15 cellular contexts compared by ENCODE assay signal in the genomic region with DNA sequence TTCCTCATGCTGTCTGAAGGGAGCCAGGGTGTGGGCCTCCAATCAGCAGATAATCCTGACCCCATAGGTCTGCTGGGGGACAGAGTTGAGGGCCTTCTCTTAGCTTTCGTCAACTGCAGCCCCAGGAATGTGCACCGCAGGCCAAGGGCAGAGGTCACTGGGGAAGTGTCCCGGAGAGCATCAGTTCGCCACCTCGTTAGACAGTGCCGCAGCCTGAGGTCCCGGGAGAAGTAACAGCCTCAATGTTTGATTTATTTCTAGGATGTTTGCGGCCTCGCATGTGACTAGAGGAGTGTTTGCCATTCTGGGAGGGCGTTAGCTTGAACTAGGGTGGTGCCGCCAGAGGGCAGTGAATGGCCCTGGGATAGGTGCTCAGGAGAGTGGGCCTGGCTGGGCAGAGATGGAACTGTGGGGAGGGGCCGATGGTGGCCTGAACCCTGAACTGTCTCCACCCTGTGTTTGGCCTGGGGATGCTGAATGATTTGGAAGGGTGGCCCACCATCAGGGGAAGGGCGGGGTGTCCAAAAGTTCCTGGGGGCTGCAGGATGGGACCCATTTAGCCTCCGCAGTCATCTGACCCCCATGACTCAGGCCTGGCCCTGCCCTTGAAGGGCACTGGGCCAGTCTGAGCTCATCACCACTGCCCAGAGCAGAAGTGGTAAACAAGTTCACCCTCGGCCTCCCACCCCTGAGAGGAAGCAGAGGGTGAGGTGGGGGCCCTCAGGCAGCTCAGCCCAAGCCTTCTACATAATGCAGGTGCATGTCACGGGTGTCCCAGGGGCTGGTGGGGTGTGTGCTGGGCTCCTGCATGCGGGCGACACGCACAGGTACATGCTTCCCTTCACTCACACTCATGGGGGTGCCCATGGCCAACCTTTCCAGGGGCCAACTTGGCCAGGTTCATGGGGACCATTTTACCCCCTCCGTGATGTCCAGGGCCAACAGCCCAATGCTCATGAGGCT. TPM values are rescaled to one million over a fixed set of nuclear protein-coding genes. Genes with fewer than 3 reads are reported as not detected.
DNase-seq lines count a peak whose midpoint lies in the region; ATAC-seq, FAIRE-seq and TF ChIP-seq lines count a peak whose summit lies in the region.
"Had no signal": no experiment of that assay in that cellular context is flagged by ENCODE, and none has a peak within 500 bp of the region (broad histone marks: within the 10 kb centered on the region; RNA-seq: fewer than 3 reads in every experiment).

No MANE protein-coding gene starts in this region.

- H3K4me2 ChIP-seq in HepG2 (ENCODE audit: low read depth, low read length): 0 out of 2 replicates have a peak overlapping the region, but pooled peaks have one; percentile 9

- no peaks in the 10 kb centered on the region for H4K20me1 ChIP-seq in HepG2 (ENCODE audit: insufficient read depth, low read length)

- H2AFZ ChIP-seq in HepG2 (ENCODE audit: low read length): no peak overlapping the region

- intact Hi-C loops in left ventricle myocardium inferior (cut with micrococcal nuclease) (loop anchor here (5.0 to 10.0 kb wide), 2 partner anchors 137 to 155 kb away; partner anchors contain the start of genes DLX3 and SLC35B1), HepG2 (cut with micrococcal nuclease; ENCODE audit: unreplicated experiment) (loop anchor here (1.0 to 10.0 kb wide), 3 partner anchors 138 to 295 kb away; no protein-coding TSS in a partner anchor)

- CTCF ChIA-PET in HepG2 (lab: Yijun Ruan, JAX; ENCODE audit: low intra/inter-chr PET ratio, low total read pairs): interaction anchor here (0.8 to 5.0 kb wide), 9 partner anchors 8 to 219 kb away, joined by 3 to 284 read pairs (median 5); partner anchors contain the start of gene DLX3

- in situ Hi-C loops in astrocyte of the spinal cord (cut with HindIII; ENCODE audit: low sequenced_read_pairs): no loop called here
- in situ Hi-C loops in HepG2 (cut with HindIII; ENCODE audit: extremely low pct_ligation_motif_present, low pct_unique_long_range_greater_than_20kb): loop anchor here (5.0 to 10.0 kb wide), 2 partner anchors 137 to 225 kb away; partner anchors contain the start of gene DLX3

- TF ChIP-seq EP300 in HepG2 (IDR thresholded peaks at IDR 0.05; ENCODE audit: low read depth in 2 of 2, low read length in 2 of 2): no peak
- TF ChIP-seq EP300 in HepG2 (CRISPR knock-in tag; IDR thresholded peaks at IDR 0.05; ENCODE audit: borderline replicate concordance): no peak

- no peak overlapping the region for H3K27ac ChIP-seq in cardiac muscle cell
- no peak overlapping the region for H3K27ac ChIP-seq in left ventricle myocardium inferior (replicated peaks)
- no peak overlapping the region for H3K27ac ChIP-seq in HepG2 (ENCODE audit: extremely low read length, insufficient read depth, low read length)
- H3K27ac ChIP-seq: SK-N-MC, vagina had no signal

- no peaks in the 10 kb centered on the region for H3K79me2 ChIP-seq in HepG2 (ENCODE audit: insufficient read depth, low read length)

- H3K4me3 ChIP-seq in cardiac muscle cell (no peak overlapping the region), left ventricle myocardium inferior (no peak overlapping the region), astrocyte of the spinal cord (ENCODE audit: low read depth, low read length) (no peak overlapping the region), HepG2 (replicated peaks in 1 of 3; ENCODE audit: insufficient read depth in 1 of 3, low read depth in 2 of 3, low read length in 3 of 3) (no peak overlapping the region)
- H3K4me3 ChIP-seq: SK-N-MC, vagina had no signal

- no peaks in the 10 kb centered on the region for H3K9me3 ChIP-seq in cardiac muscle cell (ENCODE audit: low read depth)
- no peaks in the 10 kb centered on the region for H3K9me3 ChIP-seq in left ventricle myocardium inferior (replicated peaks)
- H3K9me3 ChIP-seq in HepG2 (ENCODE audit: low read length): no peaks in the 10 kb centered on the region
- H3K9me3 ChIP-seq: vagina had no signal

- 22% methylated on average over 15 of the region's 20 CpGs for WGBS in HepG2 (ENCODE audit: low lambda C conversion rate)

- FAIRE-seq in HepG2 (lab: Jason Lieb, UNC) (peak; percentile 67), frontal cortex (lab: Jason Lieb, UNC) (no peak)
- FAIRE-seq: islet of Langerhans had no signal

- peaks cover 19% of the 10 kb centered on the region for H3K4me1 ChIP-seq in cardiac muscle cell (ENCODE audit: low read depth)
- peaks cover 7% of the 10 kb centered on the region for H3K4me1 ChIP-seq in left ventricle myocardium inferior
- peaks cover 44% of the 10 kb centered on the region for H3K4me1 ChIP-seq in HepG2 (ENCODE audit: insufficient read depth, low read length)

- POLR2A ChIA-PET in HepG2 (lab: Yijun Ruan, JAX): interaction anchor here (1.2 to 1.3 kb wide), 2 partner anchors 96 to 138 kb away, joined by 5 read pairs; partner anchors contain the start of gene FAM117A

- no peak overlapping the region for H3K9ac ChIP-seq in HepG2 (ENCODE audit: insufficient read depth, low read depth, low read length)

- H3K27me3 ChIP-seq in cardiac muscle cell (no peaks in the 10 kb centered on the region), left ventricle myocardium inferior (ENCODE audit: low read depth) (peaks cover 20% of the 10 kb centered on the region), HepG2 (ENCODE audit: control insufficient read depth in 1 of 2, insufficient read depth in 2 of 2, low read length in 2 of 2) (peaks cover 0 to 12% of the 10 kb centered on the region in 2 experiments; a peak in 1 of 5 replicates)
- H3K27me3 ChIP-seq: vagina had no signal

- no peak for DNase-seq in cardiac muscle cell (ENCODE audit: low read depth in 1 of 2, low spot score in 1 of 2)
- DNase-seq in left ventricle myocardium inferior: no peak
- no peak for DNase-seq in astrocyte of the spinal cord (ENCODE audit: low read depth, low spot score)
- peak; percentile 70 for DNase-seq in HepG2 (ENCODE audit: low spot score)
- DNase-seq in NCI-H2171 (lab: John Stamatoyannopoulos, UW): no peak
- DNase-seq in frontal cortex (ENCODE audit: low spot score in 2 of 2): no peak
- no peak for DNase-seq in activated CD4-positive, alpha-beta T cell treated with anti-CD3 and anti-CD28 coated beads, Interleukin-2, amount 50 U/mL, for 4 hours
- DNase-seq in NK-92 treated with Interleukin-12 subunit alpha and Interleukin-12 subunit beta, amount 100 ng/mL, for 24 hours (lab: John Stamatoyannopoulos, UW): no peak

- no TSS peak for BruUV-seq in HepG2 (replicated peaks; lab: Mats Ljungman, UMichigan)

- H3K36me3 ChIP-seq in cardiac muscle cell (no peaks in the 10 kb centered on the region), left ventricle myocardium inferior (no peaks in the 10 kb centered on the region), HepG2 (replicated peaks in 1 of 2; ENCODE audit: control insufficient read depth in 1 of 2, insufficient read depth in 2 of 2, low read length in 2 of 2) (no peaks in the 10 kb centered on the region)
- H3K36me3 ChIP-seq: vagina had no signal

- no peak for TF ChIP-seq POLR2A in HepG2 (IDR thresholded peaks at IDR 0.05; ENCODE audit: insufficient read depth in 1 of 2, low read depth in 2 of 2, low read length in 2 of 2)

- peak; percentile 75 for ATAC-seq in HepG2

- TF ChIP-seq CTCF in cardiac muscle cell (IDR thresholded peaks at IDR 0.05; ENCODE audit: low read depth, low read length) (peak; percentile 8), left ventricle myocardium inferior (IDR thresholded peaks at IDR 0.05; ENCODE audit: borderline replicate concordance) (no peak), astrocyte of the spinal cord (IDR thresholded peaks at IDR 0.05; ENCODE audit: low read depth, low read length) (peak; percentile 1), HepG2 (CRISPR knock-in tag; IDR thresholded peaks at IDR 0.05) (peak; percentile 77)

- peak; percentile 32; the same call in 1 of the 2 replicates for TF ChIP-seq RAD21 in HepG2 (CRISPR knock-in tag; IDR thresholded peaks at IDR 0.05)

TF ChIP-seq in HepG2, 621 proteins besides CTCF, POLR2A, EP300 and RAD21 (continues in another document):
- TF ChIP-seq, protein P1, sequence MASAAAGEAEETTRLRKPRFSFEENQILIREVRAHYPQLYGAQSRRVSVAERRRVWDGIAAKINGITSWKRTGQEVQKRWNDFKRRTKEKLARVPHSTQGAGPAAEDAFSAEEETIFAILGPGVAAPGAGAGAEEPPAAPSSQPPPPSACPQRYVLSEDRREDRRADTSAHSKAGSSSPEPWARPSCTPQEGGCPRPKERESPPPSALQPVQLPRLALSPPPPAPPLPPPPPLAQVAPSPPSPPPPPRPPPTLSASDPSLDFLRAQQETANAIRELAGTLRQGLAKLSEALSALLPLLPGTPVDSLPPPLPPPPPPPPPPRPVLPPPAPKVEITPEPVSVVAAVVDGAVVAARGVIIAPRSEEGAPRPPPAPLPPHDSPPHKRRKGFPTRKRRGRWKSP (CRISPR knock-in tag; IDR thresholded peaks at IDR 0.05): 0 out of 2 replicates have a peak, but pooled peaks have one; percentile 44
- TF ChIP-seq YY1 (IDR thresholded peaks at IDR 0.05; ENCODE audit: insufficient read depth, insufficient replicate concordance, low read depth, low read length): peak; percentile 11

RNA-seq across cellular contexts. Expression of gene TAC4, which starts 12.4 kb away (rescaled TPM):
- not detected in 2 replicates for total RNA-seq in cardiac muscle cell
- 0.78 TPM in 1 of 2 replicates, not detected in the other for polyA plus RNA-seq in cardiac muscle cell
- total RNA-seq in left ventricle myocardium inferior: 0.44 TPM
- not detected in 2 replicates for total RNA-seq in HepG2 (2016; rRNA removed; fragmentation: Illumina TruSeq; extraction: Trizol)
- not detected in 2 replicates for total RNA-seq in HepG2 (2016; cell fraction: cytosol; rRNA removed; fragmentation: Illumina TruSeq; extraction: Trizol; ENCODE audit: low read depth)
- not detected in 2 replicates for total RNA-seq in HepG2 (2016; cell fraction: insoluble cytoplasmic fraction; rRNA removed; fragmentation: Illumina TruSeq; extraction: Trizol)
- total RNA-seq in HepG2 (2016; cell fraction: membrane; rRNA removed; fragmentation: Illumina TruSeq; extraction: Trizol): not detected in 2 replicates
- total RNA-seq in HepG2 (2016; cell fraction: nucleus; rRNA removed; fragmentation: Illumina TruSeq; extraction: Trizol): not detected in 2 replicates
- not detected in 2 replicates for polyA plus RNA-seq in HepG2 (2011; rRNA removed)
- polyA plus RNA-seq in HepG2 (2011; cell fraction: cytosol; rRNA removed): not detected in 2 replicates
- polyA plus RNA-seq in HepG2 (2011; cell fraction: nucleus; rRNA removed): not detected in 2 replicates
- not detected in 2 replicates for polyA plus RNA-seq in HepG2 (2012)
- not detected in 2 replicates for polyA plus RNA-seq in HepG2 (2016; cell fraction: cytosol; fragmentation: Illumina TruSeq; extraction: Trizol; ENCODE audit: low read depth)
- not detected in 2 replicates for polyA plus RNA-seq in HepG2 (2016; cell fraction: insoluble cytoplasmic fraction; fragmentation: Illumina TruSeq; extraction: Trizol; ENCODE audit: low read depth)
- polyA plus RNA-seq in HepG2 (2016; cell fraction: membrane; fragmentation: Illumina TruSeq; extraction: Trizol; ENCODE audit: low read depth): not detected in 2 replicates
- not detected in 2 replicates for polyA plus RNA-seq in HepG2 (2016; cell fraction: nucleus; fragmentation: Illumina TruSeq; extraction: Trizol; ENCODE audit: insufficient read depth, low read depth)
- not detected in 2 replicates for polyA minus RNA-seq in HepG2 (2011; rRNA and poly(A)+ RNA removed; ENCODE audit: low replicate concordance)
- not detected in 2 replicates for polyA minus RNA-seq in HepG2 (2011; cell fraction: cytosol; rRNA and poly(A)+ RNA removed)
- polyA minus RNA-seq in HepG2 (2011; cell fraction: nucleus; rRNA and poly(A)+ RNA removed): not detected in 2 replicates
- total RNA-seq in frontal cortex: not detected
- total RNA-seq: chondrocyte, MCF 10A, NCI-H460, vagina had no signal
- polyA plus RNA-seq: neural cell had no signal
